In genomic region chr7:116930156-116930913, GRCh38 we compare ENCODE assay signal across 8 cellular contexts. TPM values are rescaled to one million over a fixed set of nuclear protein-coding genes. Genes with fewer than 3 reads are reported as not detected.
DNase-seq lines count a peak whose midpoint lies in the region; ATAC-seq, FAIRE-seq and TF ChIP-seq lines count a peak whose summit lies in the region.

No MANE protein-coding gene starts in this region.

- intact Hi-C loops in tibial artery (cut with DNase I; ENCODE audit: low total_unique reads), result loop anchor here (5.0 to 10.0 kb wide), 2 partner anchors 54 to 187 kb away; no protein-coding TSS in a partner anchor

- H3K36me3 ChIP-seq in RWPE2 (ENCODE audit: low read depth) (no peaks in the 10 kb centered on the region), tibial artery (no peaks in the 10 kb centered on the region)

- H3K27ac Mint-ChIP-seq in osteocyte (ENCODE audit: unreplicated experiment), result no peak overlapping the region

- peak; percentile 97 for TF ChIP-seq CTCF in RWPE2 (IDR thresholded peaks at IDR 0.05; ENCODE audit: poor library complexity, severe bottlenecking)
- TF ChIP-seq CTCF in osteocyte (IDR thresholded peaks at IDR 0.05), result peak; percentile 95
- peak; percentile 91 for TF ChIP-seq CTCF in tibial artery (IDR thresholded peaks at IDR 0.05)

- peaks cover 4% of the 10 kb centered on the region for H3K4me1 Mint-ChIP-seq in osteocyte (ENCODE audit: unreplicated experiment)

- no peak for FAIRE-seq in frontal cortex (lab: Jason Lieb, UNC)

- DNase-seq in ELF-1 (ENCODE audit: low read depth, low spot score) (peak; percentile 78), H4 (ENCODE audit: low spot score) (peak; percentile 65), M059J (ENCODE audit: low read depth) (peak; percentile 82), RWPE2 (ENCODE audit: low spot score) (peak; percentile 82), frontal cortex (ENCODE audit: low spot score in 2 of 2) (peak; percentile 26 to 67), osteocyte (ENCODE audit: extremely low spot score, unreplicated experiment) (peak; percentile 90), tibial artery (peak; percentile 84 to 87)
- peak; percentile 58 for DNase-seq in activated T-helper 9 cell treated with anti-CD3 and anti-CD28 coated beads, Interleukin-2, amount 50 U/mL, for 16 hours (ENCODE audit: low read depth)

- H3K27me3 ChIP-seq in RWPE2 (ENCODE audit: insufficient read depth, poor library complexity, severe bottlenecking) (no peaks in the 10 kb centered on the region), tibial artery (no peaks in the 10 kb centered on the region)

- ATAC-seq in RWPE2 (ENCODE audit: low read depth), result peak; percentile 93

- no peaks in the 10 kb centered on the region for H3K27me3 Mint-ChIP-seq in osteocyte (ENCODE audit: unreplicated experiment)

- H3K4me3 ChIP-seq in RWPE2 (ENCODE audit: severe bottlenecking) (no peak overlapping the region), tibial artery (no peak overlapping the region)

- no peaks in the 10 kb centered on the region for H3K9me3 ChIP-seq in RWPE2 (ENCODE audit: severe bottlenecking)
- no peaks in the 10 kb centered on the region for H3K9me3 ChIP-seq in tibial artery

- no peak overlapping the region for H3K4me3 Mint-ChIP-seq in osteocyte (ENCODE audit: unreplicated experiment)

- no peaks in the 10 kb centered on the region for H3K9me3 Mint-ChIP-seq in osteocyte (ENCODE audit: unreplicated experiment)

- no peaks in the 10 kb centered on the region for H3K36me3 Mint-ChIP-seq in osteocyte (ENCODE audit: unreplicated experiment)

- H3K27ac ChIP-seq in RWPE2 (ENCODE audit: poor library complexity, severe bottlenecking), result no peak overlapping the region
- H3K27ac ChIP-seq in tibial artery, result no peak overlapping the region

- H3K4me1 ChIP-seq in RWPE2 (ENCODE audit: insufficient read depth, poor library complexity, severe bottlenecking) (no peaks in the 10 kb centered on the region), tibial artery (peaks cover 0 to 5% (median 1%) of the 10 kb centered on the region in 4 donors)

RNA-seq across cellular contexts. Expression of gene ST7, which starts 23.0 kb away (rescaled TPM):
- 23.0 and 27.6 TPM in 2 replicates for total RNA-seq in H4 (2014; rRNA removed; shearing (Covaris generic))
- total RNA-seq in M059J (2014; rRNA removed; shearing (Covaris generic)), result 27.2 and 36.8 TPM in 2 replicates
- 69.7 TPM for total RNA-seq in frontal cortex
- 68.5 and 72.7 TPM in 2 replicates for total RNA-seq in osteocyte
